1 cellular context compared by ENCODE assay signal in the genomic region with DNA sequence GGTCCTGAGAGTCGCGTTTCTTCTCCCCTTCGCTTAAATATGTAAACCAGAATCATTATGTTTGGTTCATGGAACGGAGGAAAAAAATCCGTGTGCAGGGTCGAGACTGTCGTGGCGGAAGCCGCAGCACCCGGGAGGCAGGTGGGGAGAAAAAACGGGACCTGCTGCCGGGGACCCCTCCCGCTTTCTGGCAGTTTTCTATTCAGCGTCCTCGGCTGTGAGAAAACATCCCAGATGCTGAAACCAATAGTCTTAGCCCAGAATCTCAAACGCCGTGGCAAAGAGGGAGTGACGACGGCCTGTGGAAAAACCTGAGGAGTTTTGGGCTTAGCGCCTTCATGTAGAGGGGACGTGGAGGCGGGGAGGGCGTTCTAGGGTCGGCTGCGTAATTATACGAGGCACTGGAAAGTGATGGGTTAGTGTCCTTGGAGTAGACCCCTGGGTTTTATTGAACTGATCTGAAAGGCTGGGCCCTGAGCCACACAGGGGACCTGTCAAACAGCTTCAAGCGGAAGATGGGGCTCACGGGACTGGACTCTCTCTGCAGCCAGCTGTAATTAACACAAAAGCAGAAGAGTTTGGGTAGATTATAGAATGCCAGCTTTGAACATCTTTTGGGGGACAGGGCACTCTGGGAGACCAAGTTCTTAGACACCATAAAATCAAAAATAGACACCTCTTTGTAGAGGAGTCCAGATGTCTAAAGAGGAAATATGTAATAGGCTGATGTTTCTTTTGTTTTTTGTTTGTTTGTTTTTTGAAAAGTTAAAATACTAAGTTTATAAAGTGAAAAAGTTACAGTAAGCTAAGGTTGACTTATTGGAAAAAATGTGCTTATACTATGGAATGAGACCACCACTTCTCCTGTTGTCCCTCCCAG.
TF ChIP-seq lines count a peak whose summit lies in the region.

No MANE protein-coding gene starts in this region.

TF ChIP-seq in GM12878, 131 proteins besides CTCF, POLR2A, EP300 and RAD21 (continues in another document):
- no peak for TF ChIP-seq ATF2 (IDR thresholded peaks at IDR 0.05; ENCODE audit: low read length)
- no peak for TF ChIP-seq STAT3 (IDR thresholded peaks at IDR 0.05; ENCODE audit: low read depth, low read length)
- TF ChIP-seq CHD1 (IDR thresholded peaks at IDR 0.05; ENCODE audit: low read depth, low read length), result no peak
- no peak; the same call in 1 of the 2 replicates for TF ChIP-seq POLR2AphosphoS5 (IDR thresholded peaks at IDR 0.05; ENCODE audit: low read length)
- 0 out of 4 replicates have a peak, but pooled peaks of 1 of the 2 experiments have one; percentile 9 for TF ChIP-seq ETV6 (conservative IDR thresholded peaks at IDR 0.05 in 1 of 2, IDR thresholded peaks at IDR 0.05 in 1 of 2; ENCODE audit: borderline replicate concordance in 1 of 2, low read depth in 1 of 2)
- TF ChIP-seq TBL1XR1 (IDR thresholded peaks at IDR 0.05; ENCODE audit: low read depth, low read length), result no peak
- no peak for TF ChIP-seq IRF5 (IDR thresholded peaks at IDR 0.05; ENCODE audit: borderline replicate concordance)
- TF ChIP-seq GATAD2B (conservative IDR thresholded peaks at IDR 0.05; ENCODE audit: low read depth), result no peak
- no peak for TF ChIP-seq TCF7 (IDR thresholded peaks at IDR 0.05; ENCODE audit: borderline replicate concordance)
- TF ChIP-seq MEF2B (IDR thresholded peaks at IDR 0.05; ENCODE audit: partially characterized antibody, poor library complexity, severe bottlenecking), result no peak
- TF ChIP-seq RUNX3 (IDR thresholded peaks at IDR 0.05; ENCODE audit: low read length), result no peak
- TF ChIP-seq ZNF274 (IDR thresholded peaks at IDR 0.05; ENCODE audit: insufficient read depth, insufficient read length), result no peak
- no peak for TF ChIP-seq MEF2A (IDR thresholded peaks at IDR 0.05; ENCODE audit: insufficient read depth, low read depth, low read length)
- no peak for TF ChIP-seq HDAC2 (IDR thresholded peaks at IDR 0.05)
- TF ChIP-seq ZBTB33 (IDR thresholded peaks at IDR 0.05), result no peak
- no peak for TF ChIP-seq MYB (IDR thresholded peaks at IDR 0.05; ENCODE audit: borderline replicate concordance, low read depth, low read length)
- TF ChIP-seq ZNF687 (IDR thresholded peaks at IDR 0.05), result 0 out of 2 replicates have a peak, but pooled peaks have one; percentile 17
- no peak for TF ChIP-seq ZZZ3 (IDR thresholded peaks at IDR 0.05; ENCODE audit: control insufficient read depth, insufficient read length, low read depth)
- TF ChIP-seq, protein P1, sequence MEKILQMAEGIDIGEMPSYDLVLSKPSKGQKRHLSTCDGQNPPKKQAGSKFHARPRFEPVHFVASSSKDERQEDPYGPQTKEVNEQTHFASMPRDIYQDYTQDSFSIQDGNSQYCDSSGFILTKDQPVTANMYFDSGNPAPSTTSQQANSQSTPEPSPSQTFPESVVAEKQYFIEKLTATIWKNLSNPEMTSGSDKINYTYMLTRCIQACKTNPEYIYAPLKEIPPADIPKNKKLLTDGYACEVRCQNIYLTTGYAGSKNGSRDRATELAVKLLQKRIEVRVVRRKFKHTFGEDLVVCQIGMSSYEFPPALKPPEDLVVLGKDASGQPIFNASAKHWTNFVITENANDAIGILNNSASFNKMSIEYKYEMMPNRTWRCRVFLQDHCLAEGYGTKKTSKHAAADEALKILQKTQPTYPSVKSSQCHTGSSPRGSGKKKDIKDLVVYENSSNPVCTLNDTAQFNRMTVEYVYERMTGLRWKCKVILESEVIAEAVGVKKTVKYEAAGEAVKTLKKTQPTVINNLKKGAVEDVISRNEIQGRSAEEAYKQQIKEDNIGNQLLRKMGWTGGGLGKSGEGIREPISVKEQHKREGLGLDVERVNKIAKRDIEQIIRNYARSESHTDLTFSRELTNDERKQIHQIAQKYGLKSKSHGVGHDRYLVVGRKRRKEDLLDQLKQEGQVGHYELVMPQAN (conservative IDR thresholded peaks at IDR 0.05), result no peak
- no peak for TF ChIP-seq BCL11A (IDR thresholded peaks at IDR 0.05; ENCODE audit: low read depth, low read length)
- no peak for TF ChIP-seq KDM1A (IDR thresholded peaks at IDR 0.05; ENCODE audit: borderline replicate concordance)
- TF ChIP-seq BACH1 (IDR thresholded peaks at IDR 0.05; ENCODE audit: borderline replicate concordance), result peak; percentile 47; the same call in 1 of the 2 replicates
- no peak for TF ChIP-seq RAD51 (IDR thresholded peaks at IDR 0.05)
- TF ChIP-seq POLR2AphosphoS2 (IDR thresholded peaks at IDR 0.05; ENCODE audit: low read depth, low read length), result no peak
- TF ChIP-seq BHLHE40 (IDR thresholded peaks at IDR 0.05; ENCODE audit: borderline replicate concordance in 1 of 2, low read depth in 2 of 2, low read length in 1 of 2), result peak; percentile 72 to 76
- TF ChIP-seq, protein P2, sequence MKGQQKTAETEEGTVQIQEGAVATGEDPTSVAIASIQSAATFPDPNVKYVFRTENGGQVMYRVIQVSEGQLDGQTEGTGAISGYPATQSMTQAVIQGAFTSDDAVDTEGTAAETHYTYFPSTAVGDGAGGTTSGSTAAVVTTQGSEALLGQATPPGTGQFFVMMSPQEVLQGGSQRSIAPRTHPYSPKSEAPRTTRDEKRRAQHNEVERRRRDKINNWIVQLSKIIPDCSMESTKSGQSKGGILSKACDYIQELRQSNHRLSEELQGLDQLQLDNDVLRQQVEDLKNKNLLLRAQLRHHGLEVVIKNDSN (IDR thresholded peaks at IDR 0.05; ENCODE audit: borderline replicate concordance, extremely low read length, insufficient read depth, low read depth, low read length), result no peak
- TF ChIP-seq, protein P3, sequence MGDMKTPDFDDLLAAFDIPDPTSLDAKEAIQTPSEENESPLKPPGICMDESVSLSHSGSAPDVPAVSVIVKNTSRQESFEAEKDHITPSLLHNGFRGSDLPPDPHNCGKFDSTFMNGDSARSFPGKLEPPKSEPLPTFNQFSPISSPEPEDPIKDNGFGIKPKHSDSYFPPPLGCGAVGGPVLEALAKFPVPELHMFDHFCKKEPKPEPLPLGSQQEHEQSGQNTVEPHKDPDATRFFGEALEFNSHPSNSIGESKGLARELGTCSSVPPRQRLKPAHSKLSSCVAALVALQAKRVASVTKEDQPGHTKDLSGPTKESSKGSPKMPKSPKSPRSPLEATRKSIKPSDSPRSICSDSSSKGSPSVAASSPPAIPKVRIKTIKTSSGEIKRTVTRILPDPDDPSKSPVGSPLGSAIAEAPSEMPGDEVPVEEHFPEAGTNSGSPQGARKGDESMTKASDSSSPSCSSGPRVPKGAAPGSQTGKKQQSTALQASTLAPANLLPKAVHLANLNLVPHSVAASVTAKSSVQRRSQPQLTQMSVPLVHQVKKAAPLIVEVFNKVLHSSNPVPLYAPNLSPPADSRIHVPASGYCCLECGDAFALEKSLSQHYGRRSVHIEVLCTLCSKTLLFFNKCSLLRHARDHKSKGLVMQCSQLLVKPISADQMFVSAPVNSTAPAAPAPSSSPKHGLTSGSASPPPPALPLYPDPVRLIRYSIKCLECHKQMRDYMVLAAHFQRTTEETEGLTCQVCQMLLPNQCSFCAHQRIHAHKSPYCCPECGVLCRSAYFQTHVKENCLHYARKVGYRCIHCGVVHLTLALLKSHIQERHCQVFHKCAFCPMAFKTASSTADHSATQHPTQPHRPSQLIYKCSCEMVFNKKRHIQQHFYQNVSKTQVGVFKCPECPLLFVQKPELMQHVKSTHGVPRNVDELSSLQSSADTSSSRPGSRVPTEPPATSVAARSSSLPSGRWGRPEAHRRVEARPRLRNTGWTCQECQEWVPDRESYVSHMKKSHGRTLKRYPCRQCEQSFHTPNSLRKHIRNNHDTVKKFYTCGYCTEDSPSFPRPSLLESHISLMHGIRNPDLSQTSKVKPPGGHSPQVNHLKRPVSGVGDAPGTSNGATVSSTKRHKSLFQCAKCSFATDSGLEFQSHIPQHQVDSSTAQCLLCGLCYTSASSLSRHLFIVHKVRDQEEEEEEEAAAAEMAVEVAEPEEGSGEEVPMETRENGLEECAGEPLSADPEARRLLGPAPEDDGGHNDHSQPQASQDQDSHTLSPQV (IDR thresholded peaks at IDR 0.05), result no peak
- no peak for TF ChIP-seq SRF (IDR thresholded peaks at IDR 0.05; ENCODE audit: low read depth in 2 of 2, low read length in 2 of 2)
- TF ChIP-seq, protein P4, sequence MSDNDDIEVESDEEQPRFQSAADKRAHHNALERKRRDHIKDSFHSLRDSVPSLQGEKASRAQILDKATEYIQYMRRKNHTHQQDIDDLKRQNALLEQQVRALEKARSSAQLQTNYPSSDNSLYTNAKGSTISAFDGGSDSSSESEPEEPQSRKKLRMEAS (IDR thresholded peaks at IDR 0.05; ENCODE audit: low read depth, low read length), result peak; percentile 12; the same call in 1 of the 2 replicates
- TF ChIP-seq, protein P5, sequence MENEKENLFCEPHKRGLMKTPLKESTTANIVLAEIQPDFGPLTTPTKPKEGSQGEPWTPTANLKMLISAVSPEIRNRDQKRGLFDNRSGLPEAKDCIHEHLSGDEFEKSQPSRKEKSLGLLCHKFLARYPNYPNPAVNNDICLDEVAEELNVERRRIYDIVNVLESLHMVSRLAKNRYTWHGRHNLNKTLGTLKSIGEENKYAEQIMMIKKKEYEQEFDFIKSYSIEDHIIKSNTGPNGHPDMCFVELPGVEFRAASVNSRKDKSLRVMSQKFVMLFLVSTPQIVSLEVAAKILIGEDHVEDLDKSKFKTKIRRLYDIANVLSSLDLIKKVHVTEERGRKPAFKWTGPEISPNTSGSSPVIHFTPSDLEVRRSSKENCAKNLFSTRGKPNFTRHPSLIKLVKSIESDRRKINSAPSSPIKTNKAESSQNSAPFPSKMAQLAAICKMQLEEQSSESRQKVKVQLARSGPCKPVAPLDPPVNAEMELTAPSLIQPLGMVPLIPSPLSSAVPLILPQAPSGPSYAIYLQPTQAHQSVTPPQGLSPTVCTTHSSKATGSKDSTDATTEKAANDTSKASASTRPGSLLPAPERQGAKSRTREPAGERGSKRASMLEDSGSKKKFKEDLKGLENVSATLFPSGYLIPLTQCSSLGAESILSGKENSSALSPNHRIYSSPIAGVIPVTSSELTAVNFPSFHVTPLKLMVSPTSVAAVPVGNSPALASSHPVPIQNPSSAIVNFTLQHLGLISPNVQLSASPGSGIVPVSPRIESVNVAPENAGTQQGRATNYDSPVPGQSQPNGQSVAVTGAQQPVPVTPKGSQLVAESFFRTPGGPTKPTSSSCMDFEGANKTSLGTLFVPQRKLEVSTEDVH (IDR thresholded peaks at IDR 0.05; ENCODE audit: low read depth, partially characterized antibody), result no peak
